25 cellular contexts compared by ENCODE assay signal in genomic region chr3:33229947-33230346, GRCh38. TPM values are rescaled to one million over a fixed set of nuclear protein-coding genes. Genes with fewer than 3 reads are reported as not detected.
DNase-seq lines count a peak whose midpoint lies in the region; ATAC-seq, FAIRE-seq and TF ChIP-seq lines count a peak whose summit lies in the region.
"Had no signal": no experiment of that assay in that cellular context is flagged by ENCODE, and none has a peak within 500 bp of the region (broad histone marks: within the 10 kb centered on the region; RNA-seq: fewer than 3 reads in every experiment).

No MANE protein-coding gene starts in this region.

- peaks cover 0 to 8% (median under 1%) of the 10 kb centered on the region in 8 donors for H3K9me3 Mint-ChIP-seq in CD4-positive, alpha-beta memory T cell
- H3K9me3 Mint-ChIP-seq: CD8-positive, alpha-beta T cell; HFFc6 had no signal

- H3K79me2 ChIP-seq in Karpas-422 (ENCODE audit: low read length) (no peaks in the 10 kb centered on the region), K562 (ENCODE audit: control insufficient read depth, insufficient read depth, low read length) (no peaks in the 10 kb centered on the region)

- no peak for FAIRE-seq in K562 (lab: Jason Lieb, UNC)
- FAIRE-seq: G401.6, GM12892, GM18507 had no signal

- H3K9me3 ChIP-seq in Karpas-422 (ENCODE audit: low read length) (no peaks in the 10 kb centered on the region), K562 (replicated peaks; ENCODE audit: control insufficient read depth, insufficient read depth, low read depth, low read length) (no peaks in the 10 kb centered on the region)
- no peaks in the 10 kb centered on the region for H3K9me3 ChIP-seq in CD4-positive, alpha-beta memory T cell (ENCODE audit: control insufficient read depth in 1 of 2, low read length in 2 of 2)
- H3K9me3 ChIP-seq: BLaER1 had no signal

- H4K20me1 ChIP-seq in Karpas-422 (ENCODE audit: insufficient read depth, low read depth, low read length) (no peaks in the 10 kb centered on the region), K562 (replicated peaks; ENCODE audit: control insufficient read depth, insufficient read depth, low read length) (0 out of 2 replicates have a peak, but pooled peaks cover 4% of the 10 kb centered on the region)
- H4K20me1 ChIP-seq: BLaER1 had no signal

- no peak overlapping the region for H3K27ac ChIP-seq in Karpas-422 (ENCODE audit: low read length)
- H3K27ac ChIP-seq in K562 (ENCODE audit: extremely low read depth, low read depth, low read length) = no peak overlapping the region
- no peak overlapping the region for H3K27ac ChIP-seq in CD4-positive, alpha-beta memory T cell (ENCODE audit: low read depth, low read length)
- H3K27ac ChIP-seq: 22Rv1, BLaER1, HL-60 had no signal

- H2AFZ ChIP-seq in Karpas-422 (ENCODE audit: low read length) = 0 out of 2 replicates have a peak overlapping the region, but pooled peaks have one; percentile 11
- no peak overlapping the region for H2AFZ ChIP-seq in K562 (ENCODE audit: low read depth, low read length)

- no TSS peak for BruUV-seq in K562 (replicated peaks; lab: Mats Ljungman, UMichigan)

- POLR2A ChIA-PET in K562 (lab: Yijun Ruan, JAX) = interaction anchor here (0.6 to 1.1 kb wide), 2 partner anchors 11 to 347 kb away, joined by 3 read pairs; partner anchors contain the start of gene SUSD5
- POLR2A ChIA-PET in CD4-positive, alpha-beta memory T cell (lab: Charles Lee; ENCODE audit: partially characterized antibody) = no interaction called here

- peaks cover 16 to 28% of the 10 kb centered on the region in 2 donors for H3K27me3 Mint-ChIP-seq in CD4-positive, alpha-beta memory T cell

- TF ChIP-seq POLR2A in K562 (conservative IDR thresholded peaks at IDR 0.05) = no peak

- no peaks in the 10 kb centered on the region for H3K27me3 ChIP-seq in Karpas-422 (ENCODE audit: low read length)
- peaks cover 3 to 7% of the 10 kb centered on the region in 2 experiments; a peak in 1 of 5 replicates for H3K27me3 ChIP-seq in K562 (ENCODE audit: control insufficient read depth in 2 of 2, insufficient read depth in 2 of 2, low read length in 2 of 2)
- H3K27me3 ChIP-seq in CD4-positive, alpha-beta memory T cell (ENCODE audit: insufficient read depth, low read length) = no peaks in the 10 kb centered on the region
- H3K27me3 ChIP-seq: BLaER1 had no signal

- no peak for ATAC-seq in K562
- ATAC-seq: CD8-positive, alpha-beta T cell; HCT116 had no signal

- CTCF ChIA-PET in K562 (lab: Yijun Ruan, JAX; ENCODE audit: low intra/inter-chr PET ratio) = interaction anchor here (0.6 kb wide), 1 partner anchor 621 kb away, joined by 3 read pairs; no protein-coding TSS in a partner anchor
- CTCF ChIA-PET in CD4-positive, alpha-beta memory T cell (lab: Charles Lee; ENCODE audit: partially characterized antibody) = no interaction called here

- intact Hi-C loops in K562 (cut with micrococcal nuclease) (loop anchor here (10.0 kb wide), 1 partner anchor 285 kb away; no protein-coding TSS in a partner anchor), posterior vena cava (cut with DNase I) (no loop called here)
- intact Hi-C loops in CD4-positive, alpha-beta memory T cell (cut with micrococcal nuclease) = no loop called here

- no peak for TF ChIP-seq CTCF in K562 (IDR thresholded peaks at IDR 0.05 in 2 of 3, conservative IDR thresholded peaks at IDR 0.05 in 1 of 3; ENCODE audit: insufficient read depth in 2 of 3, low read depth in 1 of 3, low read length in 3 of 3)

- no peak for TF ChIP-seq RAD21 in K562 (CRISPR knock-in tag; conservative IDR thresholded peaks at IDR 0.05 in 1 of 2, IDR thresholded peaks at IDR 0.05 in 1 of 2)

- H3K9me1 ChIP-seq in K562 (ENCODE audit: control insufficient read depth, insufficient read depth, low read length) = no peaks in the 10 kb centered on the region

- H3K9me2 ChIP-seq in Karpas-422 (replicated peaks; ENCODE audit: insufficient read depth, low read length) = no peaks in the 10 kb centered on the region

- H3K4me1 ChIP-seq in Karpas-422 (ENCODE audit: low read length) (peaks cover 5% of the 10 kb centered on the region), K562 (replicated peaks in 1 of 2; ENCODE audit: control insufficient read depth in 2 of 2, insufficient read depth in 2 of 2, low read length in 2 of 2) (peaks cover 0 to 3% of the 10 kb centered on the region in 2 experiments; a peak in 1 of 5 replicates)
- no peaks in the 10 kb centered on the region for H3K4me1 ChIP-seq in CD4-positive, alpha-beta memory T cell (ENCODE audit: insufficient read depth, low read length)
- H3K4me1 ChIP-seq: BLaER1 had no signal

- TF ChIP-seq EP300 in K562 (IDR thresholded peaks at IDR 0.05; ENCODE audit: low read length) = no peak

- H3K4me3 ChIP-seq in Karpas-422 (ENCODE audit: low read length) (no peak overlapping the region), K562 (no peak overlapping the region)
- H3K4me3 ChIP-seq in CD4-positive, alpha-beta memory T cell (ENCODE audit: low read length in 2 of 2) = no peak overlapping the region
- H3K4me3 ChIP-seq: BLaER1 had no signal

- H3K4me2 ChIP-seq in Karpas-422 (ENCODE audit: low read depth, low read length, poor library complexity, severe bottlenecking) = no peak overlapping the region
- no peak overlapping the region for H3K4me2 ChIP-seq in K562 (ENCODE audit: insufficient read depth, low read length)
- H3K4me2 ChIP-seq: BLaER1 had no signal

- no peaks in the 10 kb centered on the region for H3K4me1 Mint-ChIP-seq in CD4-positive, alpha-beta memory T cell
- H3K4me1 Mint-ChIP-seq: CD14-positive monocyte had no signal

- WGBS in K562 (ENCODE audit: insufficient coverage, low coverage, missing lambda C conversion rate) = 0% methylated on average over 5 of the region's 5 CpGs

- in situ Hi-C loops in K562 (cut with MboI) = no loop called here

- no peak overlapping the region for H3K4me3 Mint-ChIP-seq in CD4-positive, alpha-beta memory T cell
- H3K4me3 Mint-ChIP-seq: CD14-positive monocyte; CD8-positive, alpha-beta T cell; HFFc6 had no signal

- no peaks in the 10 kb centered on the region for H3K36me3 ChIP-seq in Karpas-422 (ENCODE audit: insufficient read depth, low read length)
- H3K36me3 ChIP-seq in K562 (ENCODE audit: control insufficient read depth, insufficient read depth, low read length) = no peaks in the 10 kb centered on the region
- H3K36me3 ChIP-seq in CD4-positive, alpha-beta memory T cell (ENCODE audit: insufficient read depth, low read length) = no peaks in the 10 kb centered on the region
- H3K36me3 ChIP-seq: BLaER1 had no signal

- H3K9ac ChIP-seq in Karpas-422 (ENCODE audit: low read length) = no peak overlapping the region
- H3K9ac ChIP-seq in K562 (ENCODE audit: insufficient read depth in 1 of 2, low read depth in 2 of 2, low read length in 2 of 2) = no peak overlapping the region
- H3K9ac ChIP-seq: BLaER1 had no signal

- no peaks in the 10 kb centered on the region for H3K36me3 Mint-ChIP-seq in CD4-positive, alpha-beta memory T cell
- H3K36me3 Mint-ChIP-seq: CD14-positive monocyte; CD8-positive, alpha-beta T cell had no signal

- H3K27ac Mint-ChIP-seq in CD4-positive, alpha-beta memory T cell = peak overlapping the region in 1 of 7 donors; percentile 10
- H3K27ac Mint-ChIP-seq: CD14-positive monocyte; CD8-positive, alpha-beta T cell; HFFc6 had no signal

- DNase-seq in NCI-H2029 (lab: John Stamatoyannopoulos, UW) (peak; percentile 39), NCI-H2029 treated with DMSO at 0.1 percent for 48 hours (lab: John Stamatoyannopoulos, UW) (no peak), Karpas-422 (no peak), K562 (ENCODE audit: extremely low read depth in 1 of 4, low spot score in 3 of 4) (no peak), posterior vena cava (ENCODE audit: low spot score) (no peak), globus pallidus (ENCODE audit: low spot score) (no peak)
- DNase-seq in CD4-positive, alpha-beta memory T cell = no peak
- DNase-seq: CD8-positive, alpha-beta T cell; COR-L47; DMS 273 treated with DMSO at 0.1 percent for 48 hours; DMS53; DND-41; EL; GOT3; H7; HFFc6; IMR-90 had no signal

RNA-seq across cellular contexts. Expression of gene SUSD5, which starts 11.3 kb away (rescaled TPM):
- not detected in 2 replicates for total RNA-seq in Karpas-422 (2014; rRNA removed; shearing (Covaris generic); ENCODE audit: low replicate concordance)
- total RNA-seq in K562 (2011; cell fraction: chromatin; rRNA removed; ENCODE audit: low replicate concordance) = not detected in 2 replicates
- total RNA-seq in K562 (2011; cell fraction: nucleolus; rRNA removed) = not detected in 2 replicates
- total RNA-seq in K562 (2011; cell fraction: nucleoplasm; rRNA removed) = not detected in 2 replicates
- total RNA-seq in K562 (2014; rRNA removed) (not detected in 2 replicates), K562 (2014; rRNA removed; fragmentation: Illumina TruSeq; extraction: Trizol) (not detected in 2 replicates), K562 (2015; rRNA removed; fragmentation: Illumina TruSeq; extraction: Trizol) (not detected in 2 replicates), K562 (2021) (not detected in 2 replicates), posterior vena cava (1 to 10 TPM; 3.7 to 4.0 TPM)
- polyA plus RNA-seq in K562 (2011; rRNA removed) (not detected in 2 replicates), K562 (2014; fragmentation: Illumina TruSeq; extraction: Trizol) (not detected in 2 replicates), K562 (2014; fragmentation: Nextera tagmentation; extraction: Ambion mirVana) (not detected), K562 (2014; rRNA removed) (not detected in 2 replicates)
- polyA plus RNA-seq in K562 (2011; cell fraction: cytosol; rRNA removed) = not detected in 2 replicates
- polyA plus RNA-seq in K562 (2011; cell fraction: nucleus; rRNA removed) = not detected in 2 replicates
- polyA plus RNA-seq in K562 (2012) = 0.03 TPM in 1 of 2 replicates, not detected in the other
- polyA minus RNA-seq in K562 (2011; rRNA and poly(A)+ RNA removed) = not detected in 2 replicates
- not detected in 2 replicates for polyA minus RNA-seq in K562 (2011; cell fraction: cytosol; rRNA and poly(A)+ RNA removed)
- polyA minus RNA-seq in K562 (2011; cell fraction: nucleus; rRNA and poly(A)+ RNA removed) = not detected in 2 replicates
- total RNA-seq in CD4-positive, alpha-beta memory T cell = not detected
- polyA plus RNA-seq in CD4-positive, alpha-beta memory T cell = under 1 TPM in 1 of 2 donors, not detected in 1; 0.21 TPM
- total RNA-seq: CD8-positive, alpha-beta T cell had no signal
- polyA plus RNA-seq: CD14-positive monocyte had no signal

RNA-seq across cellular contexts. Expression of gene FBXL2, which starts 47.3 kb away (rescaled TPM):
- total RNA-seq in Karpas-422 (2014; rRNA removed; shearing (Covaris generic); ENCODE audit: low replicate concordance) = not detected in 2 replicates
- 15.1 and 18.8 TPM in 2 replicates for total RNA-seq in K562 (2011; cell fraction: chromatin; rRNA removed; ENCODE audit: low replicate concordance)
- 8.7 and 8.8 TPM in 2 replicates for total RNA-seq in K562 (2011; cell fraction: nucleolus; rRNA removed)
- 10.3 and 17.6 TPM in 2 replicates for total RNA-seq in K562 (2011; cell fraction: nucleoplasm; rRNA removed)
- total RNA-seq in K562 (2014; rRNA removed) = 1.3 and 1.5 TPM in 2 replicates
- total RNA-seq in K562 (2014; rRNA removed; fragmentation: Illumina TruSeq; extraction: Trizol) = 1.8 and 1.9 TPM in 2 replicates
- 1.7 TPM in 2 replicates for total RNA-seq in K562 (2015; rRNA removed; fragmentation: Illumina TruSeq; extraction: Trizol)
- 1.6 and 2.2 TPM in 2 replicates for total RNA-seq in K562 (2021)
- polyA plus RNA-seq in K562 (2011; rRNA removed) = 5.5 and 6.9 TPM in 2 replicates
- 4.6 TPM in 2 replicates for polyA plus RNA-seq in K562 (2011; cell fraction: cytosol; rRNA removed)
- 26.6 and 29.0 TPM in 2 replicates for polyA plus RNA-seq in K562 (2011; cell fraction: nucleus; rRNA removed)
- 2.0 and 4.4 TPM in 2 replicates for polyA plus RNA-seq in K562 (2012)
- polyA plus RNA-seq in K562 (2014; fragmentation: Illumina TruSeq; extraction: Trizol) = 1.1 and 1.8 TPM in 2 replicates
- 1 to 10 TPM; 2.2 to 2.4 TPM for polyA plus RNA-seq in K562 (2014; fragmentation: Nextera tagmentation; extraction: Ambion mirVana)
- 2.4 and 6.3 TPM in 2 replicates for polyA plus RNA-seq in K562 (2014; rRNA removed)
- 4.6 and 5.1 TPM in 2 replicates for polyA minus RNA-seq in K562 (2011; rRNA and poly(A)+ RNA removed)
- 1.6 and 2.5 TPM in 2 replicates for polyA minus RNA-seq in K562 (2011; cell fraction: cytosol; rRNA and poly(A)+ RNA removed)
- polyA minus RNA-seq in K562 (2011; cell fraction: nucleus; rRNA and poly(A)+ RNA removed) = 6.2 and 6.9 TPM in 2 replicates
- 10 to 100 TPM in 1 of 2 donors, 1 to 10 TPM in 1; 9.8 to 10.1 TPM for total RNA-seq in posterior vena cava
- not detected for total RNA-seq in CD4-positive, alpha-beta memory T cell
- under 1 TPM in 1 of 2 donors, not detected in 1; 0.29 TPM for polyA plus RNA-seq in CD4-positive, alpha-beta memory T cell
- total RNA-seq: CD8-positive, alpha-beta T cell had no signal
- polyA plus RNA-seq: CD14-positive monocyte had no signal
